24 cellular contexts compared by ENCODE assay signal in genomic region chr4:164789047-164789446, GRCh38. TPM values are rescaled to one million over a fixed set of nuclear protein-coding genes. Genes with fewer than 3 reads are reported as not detected.
DNase-seq lines count a peak whose midpoint lies in the region; ATAC-seq and TF ChIP-seq lines count a peak whose summit lies in the region.
"Had no signal": no experiment of that assay in that cellular context is flagged by ENCODE, and none has a peak within 500 bp of the region (broad histone marks: within the 10 kb centered on the region; RNA-seq: fewer than 3 reads in every experiment).

No MANE protein-coding gene starts in this region.

- no peak overlapping the region for H3K4me2 ChIP-seq in mesendoderm (ENCODE audit: low read length)
- H3K4me2 ChIP-seq: A549; BLaER1 treated with 17β-estradiol and CSF1 and Interleukin-3, amounts not matched to agents 10 nM and 100 nM had no signal

- H3K4me3 ChIP-seq in Caco-2 (ENCODE audit: low read depth, low read length) (no peak overlapping the region), HUES48 (ENCODE audit: low read depth, low read length) (no peak overlapping the region), mesendoderm (ENCODE audit: low read length) (no peak overlapping the region)
- H3K4me3 ChIP-seq: A549; BLaER1 treated with 17β-estradiol and CSF1 and Interleukin-3, amounts not matched to agents 10 nM and 100 nM had no signal

- H3K4me1 Mint-ChIP-seq in Caco-2 (ENCODE audit: low read depth, unreplicated experiment) (peaks cover 5% of the 10 kb centered on the region), WTC11 (peaks cover 21% of the 10 kb centered on the region)
- H3K4me1 Mint-ChIP-seq: CD14-positive monocyte; CD8-positive, alpha-beta memory T cell had no signal

- H3K23ac ChIP-seq in mesendoderm (ENCODE audit: low read length): no peak overlapping the region

- no CpG with 5 or more reads among the region's 1 CpG for WGBS in mesendoderm (ENCODE audit: extremely low coverage, insufficient coverage, low lambda C conversion rate)

- H3K9me3 ChIP-seq in Caco-2 (no peaks in the 10 kb centered on the region), HUES48 (ENCODE audit: control insufficient read depth, insufficient read depth, low read length) (no peaks in the 10 kb centered on the region)
- H3K9me3 ChIP-seq: A549; BE2C; BLaER1 treated with 17β-estradiol and CSF1 and Interleukin-3, amounts not matched to agents 10 nM and 100 nM had no signal

- H3K9ac ChIP-seq in HUES48 (ENCODE audit: low read depth, low read length) (no peak overlapping the region), mesendoderm (ENCODE audit: low read length) (no peak overlapping the region)
- H3K9ac ChIP-seq: BLaER1 treated with 17β-estradiol and CSF1 and Interleukin-3, amounts not matched to agents 10 nM and 100 nM had no signal

- H3K27me3 Mint-ChIP-seq in Caco-2 (ENCODE audit: insufficient read depth, unreplicated experiment): no peaks in the 10 kb centered on the region
- no peaks in the 10 kb centered on the region for H3K27me3 Mint-ChIP-seq in WTC11 (ENCODE audit: low read depth)

- H3K27ac Mint-ChIP-seq in Caco-2 (ENCODE audit: unreplicated experiment) (peak overlapping the region; percentile 46), WTC11 (no peak overlapping the region)
- H3K27ac Mint-ChIP-seq: CD14-positive monocyte; CD4-positive, alpha-beta T cell; CD8-positive, alpha-beta memory T cell had no signal

- peaks cover 4% of the 10 kb centered on the region for H3K9me3 Mint-ChIP-seq in Caco-2 (ENCODE audit: unreplicated experiment)
- H3K9me3 Mint-ChIP-seq in WTC11: peaks cover 12% of the 10 kb centered on the region
- H3K9me3 Mint-ChIP-seq: CD14-positive monocyte had no signal

- H3K4ac ChIP-seq in mesendoderm (ENCODE audit: low read depth, low read length): no peak overlapping the region

- H3K36me3 ChIP-seq in Caco-2 (ENCODE audit: control insufficient read depth, insufficient read depth, low read length) (no peaks in the 10 kb centered on the region), HUES48 (ENCODE audit: control insufficient read depth, insufficient read depth, low read length) (no peaks in the 10 kb centered on the region), mesendoderm (ENCODE audit: control insufficient read depth, insufficient read depth, low read length) (no peaks in the 10 kb centered on the region)
- H3K36me3 ChIP-seq: BE2C; BLaER1 treated with 17β-estradiol and CSF1 and Interleukin-3, amounts not matched to agents 10 nM and 100 nM had no signal

- H3K4me1 ChIP-seq in Caco-2: peaks cover 26% of the 10 kb centered on the region
- peaks cover 20% of the 10 kb centered on the region for H3K4me1 ChIP-seq in HUES48 (ENCODE audit: control insufficient read depth, insufficient read depth, low read length)
- no peaks in the 10 kb centered on the region for H3K4me1 ChIP-seq in mesendoderm (ENCODE audit: control insufficient read depth, low read depth, low read length)
- H3K4me1 ChIP-seq: A549, BE2C had no signal

- no peak overlapping the region for H2BK5ac ChIP-seq in mesendoderm (ENCODE audit: low read length)

- BruUV-seq in Caco-2 (replicated peaks; lab: Mats Ljungman, UMichigan): no TSS peak

- H3K18ac ChIP-seq in mesendoderm (ENCODE audit: low read length): no peak overlapping the region

- POLR2A ChIA-PET in Caco-2 (lab: Charles Lee): no interaction called here
- POLR2A ChIA-PET in WTC11 (lab: Charles Lee): no interaction called here

- ATAC-seq in WTC11 (peak; percentile 47; the same call in 1 of the 2 replicates), HG02759 (IDR thresholded peaks at IDR 0.05; ENCODE audit: unreplicated experiment) (no peak)
- ATAC-seq: A549, HCT116 had no signal

- no peak overlapping the region for H2BK120ac ChIP-seq in mesendoderm (ENCODE audit: low read depth, low read length)

- intact Hi-C loops in Caco-2 (cut with micrococcal nuclease; ENCODE audit: unreplicated experiment): loop anchor here (2.0 kb wide), 1 partner anchor 18 kb away; no protein-coding TSS in a partner anchor

- peak overlapping the region; percentile 58 for H3K27ac ChIP-seq in HUES48 (ENCODE audit: low read depth, low read length)
- no peak overlapping the region for H3K27ac ChIP-seq in mesendoderm (ENCODE audit: low read depth, low read length)
- H3K27ac ChIP-seq: A549; BLaER1 treated with 17β-estradiol and CSF1 and Interleukin-3, amounts not matched to agents 10 nM and 100 nM had no signal

- H4K5ac ChIP-seq in mesendoderm (ENCODE audit: low read length): no peak overlapping the region

- H2AK5ac ChIP-seq in mesendoderm (ENCODE audit: low read length): no peak overlapping the region

- DNase-seq in Caco-2: peak; percentile 37 to 39
- no peak for DNase-seq in WTC11 (ENCODE audit: low spot score)
- peak; percentile 59 for DNase-seq in mesendoderm
- DNase-seq in T-helper 2 cell: no peak
- no peak for DNase-seq in activated CD4-positive, alpha-beta T cell treated with anti-CD3 and anti-CD28 coated beads, Interleukin-2, amount 50 U/mL, for 48 hours
- DNase-seq: 8988T; ACHN; AML-193; BE2C; Calu3; CD4-positive, alpha-beta T cell; CD8-positive, alpha-beta memory T cell; DMS53; DMS79 treated with DMSO at 0.1 percent for 48 hours; GF-D8; H9 had no signal

- H3K79me1 ChIP-seq in mesendoderm (ENCODE audit: low read length): no peaks in the 10 kb centered on the region

- no peak overlapping the region for H3K56ac ChIP-seq in mesendoderm (ENCODE audit: low read length)

- H3K36me3 Mint-ChIP-seq in Caco-2 (ENCODE audit: insufficient read depth, unreplicated experiment) (no peaks in the 10 kb centered on the region), WTC11 (peaks cover 9% of the 10 kb centered on the region)
- H3K36me3 Mint-ChIP-seq: CD14-positive monocyte; CD8-positive, alpha-beta memory T cell had no signal

- CTCF ChIA-PET in Caco-2 (lab: Charles Lee): interaction anchor here (0.6 kb wide), 1 partner anchor 125 kb away, joined by 3 read pairs; no protein-coding TSS in a partner anchor
- CTCF ChIA-PET in WTC11 (lab: Charles Lee): interaction anchor here (1.1 kb wide), 1 partner anchor 12 kb away, joined by 3 read pairs; no protein-coding TSS in a partner anchor

- H3K79me2 ChIP-seq in mesendoderm (ENCODE audit: control insufficient read depth, insufficient read depth, low read length): no peaks in the 10 kb centered on the region

- H4K8ac ChIP-seq in mesendoderm (ENCODE audit: low read depth, low read length): no peak overlapping the region

- TF ChIP-seq CTCF in Caco-2 (IDR thresholded peaks at IDR 0.05; ENCODE audit: insufficient read depth in 1 of 2, low read depth in 1 of 2, low read length in 1 of 2, severe bottlenecking in 1 of 2, unreplicated experiment in 1 of 2) (no peak), WTC11 (IDR thresholded peaks at IDR 0.05) (no peak)

- H3K4me3 Mint-ChIP-seq in Caco-2 (ENCODE audit: unreplicated experiment) (no peak overlapping the region), WTC11 (no peak overlapping the region)
- H3K4me3 Mint-ChIP-seq: CD14-positive monocyte; CD4-positive, alpha-beta T cell; CD8-positive, alpha-beta memory T cell; H9 had no signal

- no peak overlapping the region for H2BK15ac ChIP-seq in mesendoderm (replicated peaks; ENCODE audit: low read depth)

- H3K27me3 ChIP-seq in Caco-2 (replicated peaks; ENCODE audit: control insufficient read depth, insufficient read depth, low read length) (no peaks in the 10 kb centered on the region), HUES48 (ENCODE audit: control insufficient read depth, insufficient read depth, low read length) (no peaks in the 10 kb centered on the region), mesendoderm (ENCODE audit: insufficient read depth, low read length, poor library complexity) (no peaks in the 10 kb centered on the region)
- H3K27me3 ChIP-seq: BE2C; BLaER1 treated with 17β-estradiol and CSF1 and Interleukin-3, amounts not matched to agents 10 nM and 100 nM had no signal

TF ChIP-seq in WTC11, 78 proteins besides CTCF, POLR2A, EP300 and RAD21:
- no peak for TF ChIP-seq USF2 (CRISPR knock-in tag; IDR thresholded peaks at IDR 0.05)
- no peak for TF ChIP-seq ZNF121 (CRISPR knock-in tag; IDR thresholded peaks at IDR 0.05)
- no peak for TF ChIP-seq ZMAT4 (CRISPR knock-in tag; IDR thresholded peaks at IDR 0.05)
- no peak for TF ChIP-seq ATF1 (CRISPR knock-in tag; IDR thresholded peaks at IDR 0.05)
- TF ChIP-seq FOXJ3 (CRISPR knock-in tag; IDR thresholded peaks at IDR 0.05; ENCODE audit: borderline replicate concordance): no peak
- TF ChIP-seq ZNF317 (CRISPR knock-in tag; IDR thresholded peaks at IDR 0.05; ENCODE audit: borderline replicate concordance, low read depth): no peak
- no peak for TF ChIP-seq SMAD4 (CRISPR knock-in tag; IDR thresholded peaks at IDR 0.05)
- TF ChIP-seq KAT7 (CRISPR knock-in tag; IDR thresholded peaks at IDR 0.05; ENCODE audit: borderline replicate concordance): no peak
TF ChIP-seq in WTC11: peak in this region for 0.

RNA-seq across cellular contexts. Expression of gene SMIM31, which starts 35.1 kb away (rescaled TPM):
- total RNA-seq in Caco-2 (2022): not detected in 2 replicates
- total RNA-seq in WTC11 (2021): not detected in 3 replicates
- polyA plus RNA-seq in mesendoderm (2013, experiment 1 of 2): not detected
- polyA plus RNA-seq in mesendoderm (2013, experiment 2 of 2): not detected
- total RNA-seq: CD4-positive, alpha-beta T cell; CD8-positive, alpha-beta memory T cell; Daoy; G401; H9 had no signal
- polyA plus RNA-seq: CD14-positive monocyte; CD8-positive, alpha-beta memory T cell had no signal

Comparison
In these comparisons a context has a peak if more than half of its experiments do, and no peak if none do; other contexts are left out.
1. DNase-seq: peak in Caco-2 (2 of 2) and mesendoderm (single experiment); none in WTC11 (single experiment), T-helper 2 cell (0 of 5) and activated CD4-positive, alpha-beta T cell treated with anti-CD3 and anti-CD28 coated beads, Interleukin-2, amount 50 U/mL, for 48 hours (0 of 2).